Comparison of ENCODE assay signal across 18 cellular contexts in the genomic region with DNA sequence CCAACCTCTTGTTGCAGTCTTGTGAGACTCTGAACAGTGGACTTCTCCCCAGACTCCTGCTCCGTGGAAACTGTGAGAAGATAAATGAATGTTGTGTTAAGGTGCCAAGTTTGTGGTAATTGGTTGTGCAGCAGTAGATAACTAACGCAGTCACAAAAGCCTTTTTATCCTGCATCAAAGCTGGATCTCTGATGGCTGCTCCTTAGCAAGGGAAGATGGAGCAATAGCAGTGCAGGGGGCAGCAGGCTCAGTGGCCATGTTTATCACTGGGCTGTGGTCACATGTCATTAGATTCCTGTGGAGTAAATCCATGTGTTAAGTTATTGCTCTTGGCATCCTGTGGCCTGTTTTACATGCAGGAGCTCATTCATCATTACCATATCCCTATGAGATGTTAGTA. TPM values are rescaled to one million over a fixed set of nuclear protein-coding genes. Genes with fewer than 3 reads are reported as not detected.
DNase-seq lines count a peak whose midpoint lies in the region; ATAC-seq and TF ChIP-seq lines count a peak whose summit lies in the region.
"Had no signal": no experiment of that assay in that cellular context is flagged by ENCODE, and none has a peak within 500 bp of the region (broad histone marks: within the 10 kb centered on the region; RNA-seq: fewer than 3 reads in every experiment).

No MANE protein-coding gene starts in this region.

- peak; percentile 36 for DNase-seq in AG10803 (ENCODE audit: low read depth)
- peak; percentile 64 for DNase-seq in EH (ENCODE audit: low read depth)
- DNase-seq in astrocyte of the hippocampus (ENCODE audit: low read depth, low spot score): peak; percentile 77
- peak; percentile 54 for DNase-seq in foreskin melanocyte
- no peak for DNase-seq in BE2C
- DNase-seq in T-helper 17 cell: no peak
- DNase-seq in inferior parietal cortex (ENCODE audit: extremely low spot score): no peak
- no peak for DNase-seq in left lung
- DNase-seq: ACHN; activated CD4-positive, alpha-beta T cell treated with anti-CD3 and anti-CD28 coated beads for 4 hours; activated gamma-delta T cell treated with Interleukin-2 at 50 U/mL for 16 hours; amygdala; Karpas-422; NCI-H1092 treated with DMSO at 0.1 percent for 48 hours; NCI-H510A; spleen; substantia nigra had no signal

- intact Hi-C loops in left lung (cut with DNase I): no loop called here

- peaks cover 35% of the 10 kb centered on the region for H3K4me1 Mint-ChIP-seq in T-helper 17 cell

- H3K9me3 ChIP-seq in BE2C: no peaks in the 10 kb centered on the region
- H3K9me3 ChIP-seq in T-helper 17 cell (ENCODE audit: control insufficient read depth, low read length, poor library complexity, severe bottlenecking): no peaks in the 10 kb centered on the region
- no peaks in the 10 kb centered on the region for H3K9me3 ChIP-seq in left lung
- H3K9me3 ChIP-seq: spleen had no signal

- H3K27ac ChIP-seq in left lung: peak overlapping the region in 1 of 2 donors; percentile 86
- H3K27ac ChIP-seq: RWPE1 had no signal

- ATAC-seq in T-helper 17 cell: no peak
- ATAC-seq in left lung: no peak

- H3K4me3 Mint-ChIP-seq in T-helper 17 cell: no peak overlapping the region

- no peaks in the 10 kb centered on the region for H3K27me3 ChIP-seq in BE2C
- H3K27me3 ChIP-seq in left lung: no peaks in the 10 kb centered on the region
- H3K27me3 ChIP-seq: spleen had no signal

- no peaks in the 10 kb centered on the region for H3K4me1 ChIP-seq in BE2C
- peaks cover 34 to 98% of the 10 kb centered on the region in 2 donors for H3K4me1 ChIP-seq in left lung

- no peaks in the 10 kb centered on the region for H3K36me3 ChIP-seq in BE2C
- no peaks in the 10 kb centered on the region for H3K36me3 ChIP-seq in left lung

- TF ChIP-seq CTCF in AG10803 (conservative IDR thresholded peaks at IDR 0.05; ENCODE audit: low read length) (no peak), BE2C (IDR thresholded peaks at IDR 0.05; ENCODE audit: low read depth, low read length) (no peak), left lung (IDR thresholded peaks at IDR 0.05) (no peak)

- no peaks in the 10 kb centered on the region for H3K27me3 Mint-ChIP-seq in T-helper 17 cell

- no peak overlapping the region for H3K4me3 ChIP-seq in AG10803 (ENCODE audit: low read length)
- no peak overlapping the region for H3K4me3 ChIP-seq in BE2C (ENCODE audit: low read depth, low read length)
- H3K4me3 ChIP-seq in left lung: no peak overlapping the region
- H3K4me3 ChIP-seq: spleen had no signal

- H3K36me3 Mint-ChIP-seq in T-helper 17 cell (ENCODE audit: low read depth): peaks cover 2% of the 10 kb centered on the region

- H3K27ac Mint-ChIP-seq in T-helper 17 cell: no peak overlapping the region

RNA-seq across cellular contexts. Expression of gene CMTM7, which starts 13.5 kb away (rescaled TPM):
- polyA plus RNA-seq in BE2C (2012; ENCODE audit: insufficient read depth, insufficient read length, low read depth): 15.5 TPM
- total RNA-seq in T-helper 17 cell: 10 to 100 TPM; 38.5 to 45.3 TPM
- 10 to 100 TPM; 46.7 to 50.4 TPM for total RNA-seq in left lung

Comparison
In these comparisons a context has a peak if more than half of its experiments do, and no peak if none do; other contexts are left out.
1. DNase-seq: peak in AG10803 (single experiment), EH (single experiment), astrocyte of the hippocampus (single experiment) and foreskin melanocyte (single experiment); none in BE2C (single experiment), T-helper 17 cell (0 of 3), inferior parietal cortex (single experiment) and left lung (0 of 2).